23 cellular contexts compared by ENCODE assay signal in genomic region chr5:174918655-174919054, GRCh38.
DNase-seq lines count a peak whose midpoint lies in the region; ATAC-seq, FAIRE-seq and TF ChIP-seq lines count a peak whose summit lies in the region.
"Had no signal": no experiment of that assay in that cellular context is flagged by ENCODE, and none has a peak within 500 bp of the region (broad histone marks: within the 10 kb centered on the region; RNA-seq: fewer than 3 reads in every experiment).

No MANE protein-coding gene starts in this region.

- H3K9me3 ChIP-seq in K562 (replicated peaks; ENCODE audit: control insufficient read depth, insufficient read depth, low read depth, low read length) (no peaks in the 10 kb centered on the region), MG63 (no peaks in the 10 kb centered on the region)
- H3K9me3 ChIP-seq: BE2C, BLaER1, Caco-2 had no signal

- no peaks in the 10 kb centered on the region for H3K9me3 Mint-ChIP-seq in effector memory CD8-positive, alpha-beta T cell
- H3K9me3 Mint-ChIP-seq: CD14-positive monocyte; CD4-positive, CD25-positive, alpha-beta regulatory T cell had no signal

- 0% methylated on average over 1 of the region's 1 CpG for WGBS in K562 (ENCODE audit: insufficient coverage, low coverage, missing lambda C conversion rate)

- H3K27me3 Mint-ChIP-seq in effector memory CD8-positive, alpha-beta T cell = peaks cover 14 to 22% of the 10 kb centered on the region in 2 donors

- no peak overlapping the region for H3K4me3 Mint-ChIP-seq in effector memory CD8-positive, alpha-beta T cell
- H3K4me3 Mint-ChIP-seq: CD14-positive monocyte; CD4-positive, alpha-beta memory T cell; CD4-positive, CD25-positive, alpha-beta regulatory T cell had no signal

- no peak overlapping the region for H3K27ac Mint-ChIP-seq in effector memory CD8-positive, alpha-beta T cell
- H3K27ac Mint-ChIP-seq: CD14-positive monocyte; CD4-positive, CD25-positive, alpha-beta regulatory T cell; CD8-positive, alpha-beta memory T cell had no signal

- H3K27me3 ChIP-seq in K562 (ENCODE audit: control insufficient read depth in 2 of 2, insufficient read depth in 2 of 2, low read length in 2 of 2) (peaks cover 3 to 9% of the 10 kb centered on the region in 2 experiments; a peak in 2 of 5 replicates), MG63 (peaks cover 5% of the 10 kb centered on the region; the same call in 1 of the 2 replicates)
- H3K27me3 ChIP-seq: BLaER1 had no signal

- H3K36me3 Mint-ChIP-seq in effector memory CD8-positive, alpha-beta T cell (ENCODE audit: insufficient read depth) = no peaks in the 10 kb centered on the region
- H3K36me3 Mint-ChIP-seq: CD14-positive monocyte; CD4-positive, alpha-beta memory T cell; CD4-positive, CD25-positive, alpha-beta regulatory T cell; CD8-positive, alpha-beta memory T cell had no signal

- H3K4me1 Mint-ChIP-seq in effector memory CD8-positive, alpha-beta T cell (ENCODE audit: low read depth in 2 of 2) = peaks cover 0 to 4% of the 10 kb centered on the region in 2 donors

- H2AFZ ChIP-seq in K562 (ENCODE audit: low read depth, low read length) = no peak overlapping the region

- DNase-seq in RWPE1 (ENCODE audit: low spot score) (peak; percentile 32), K562 (ENCODE audit: extremely low read depth in 1 of 4, low spot score in 3 of 4) (no peak), NCI-H1048 (lab: John Stamatoyannopoulos, UW) (no peak), MG63 (no peak)
- DNase-seq in effector memory CD8-positive, alpha-beta T cell = no peak
- DNase-seq: 8988T; ACHN; BE2C; C1 segment of cervical spinal cord; Caco-2; Calu3; CD4-positive, alpha-beta memory T cell; CD4-positive, CD25-positive, alpha-beta regulatory T cell; CD8-positive, alpha-beta memory T cell; DMS79 treated with DMSO at 0.1 percent for 48 hours; GF-D8 had no signal

- intact Hi-C loops in K562 (cut with micrococcal nuclease) = no loop called here

- H3K4me1 ChIP-seq in K562 (replicated peaks in 1 of 2; ENCODE audit: control insufficient read depth in 2 of 2, insufficient read depth in 2 of 2, low read length in 2 of 2) = no peaks in the 10 kb centered on the region
- H3K4me1 ChIP-seq: BE2C, BLaER1, Caco-2 had no signal

- H3K4me3 ChIP-seq in K562 (no peak overlapping the region), MG63 (no peak overlapping the region)
- H3K4me3 ChIP-seq: BLaER1 had no signal

- BruUV-seq in K562 (replicated peaks; lab: Mats Ljungman, UMichigan) = no TSS peak

- no peaks in the 10 kb centered on the region for H3K9me1 ChIP-seq in K562 (ENCODE audit: control insufficient read depth, insufficient read depth, low read length)

- no peak for TF ChIP-seq EP300 in K562 (IDR thresholded peaks at IDR 0.05; ENCODE audit: low read length)

- CTCF ChIA-PET in RWPE1 (lab: Yijun Ruan, JAX) (no interaction called here), K562 (lab: Yijun Ruan, JAX; ENCODE audit: low intra/inter-chr PET ratio) (no interaction called here)

- TF ChIP-seq POLR2A in K562 (conservative IDR thresholded peaks at IDR 0.05) = no peak

- H3K79me2 ChIP-seq in K562 (ENCODE audit: control insufficient read depth, insufficient read depth, low read length) = no peaks in the 10 kb centered on the region

- H3K9ac ChIP-seq in K562 (ENCODE audit: insufficient read depth in 1 of 2, low read depth in 2 of 2, low read length in 2 of 2) = no peak overlapping the region
- H3K9ac ChIP-seq: BLaER1 had no signal

- no peak overlapping the region for H3K4me2 ChIP-seq in K562 (ENCODE audit: insufficient read depth, low read length)
- H3K4me2 ChIP-seq: BLaER1 had no signal

- TF ChIP-seq RAD21 in K562 (CRISPR knock-in tag; conservative IDR thresholded peaks at IDR 0.05 in 1 of 2, IDR thresholded peaks at IDR 0.05 in 1 of 2) = no peak

- ATAC-seq in K562 = no peak
- no peak for ATAC-seq in effector memory CD8-positive, alpha-beta T cell (replicated peaks)

- in situ Hi-C loops in K562 (cut with MboI) = no loop called here

- no peak overlapping the region for H3K27ac ChIP-seq in RWPE1
- no peak overlapping the region for H3K27ac ChIP-seq in K562 (ENCODE audit: extremely low read depth, low read depth, low read length)
- H3K27ac ChIP-seq: BLaER1 had no signal

- POLR2A ChIA-PET in RWPE1 (lab: Yijun Ruan, JAX; ENCODE audit: low non-redundant PET) (no interaction called here), K562 (lab: Yijun Ruan, JAX) (no interaction called here)

- TF ChIP-seq CTCF in RWPE1 (conservative IDR thresholded peaks at IDR 0.05; ENCODE audit: low read depth) = no peak
- no peak for TF ChIP-seq CTCF in K562 (IDR thresholded peaks at IDR 0.05 in 2 of 3, conservative IDR thresholded peaks at IDR 0.05 in 1 of 3; ENCODE audit: insufficient read depth in 2 of 3, low read depth in 1 of 3, low read length in 3 of 3)

- no peaks in the 10 kb centered on the region for H3K36me3 ChIP-seq in K562 (ENCODE audit: control insufficient read depth, insufficient read depth, low read length)
- no peaks in the 10 kb centered on the region for H3K36me3 ChIP-seq in MG63
- H3K36me3 ChIP-seq: BE2C, BLaER1 had no signal

- H4K20me1 ChIP-seq in K562 (replicated peaks; ENCODE audit: control insufficient read depth, insufficient read depth, low read length) = no peaks in the 10 kb centered on the region
- H4K20me1 ChIP-seq: BLaER1 had no signal

- FAIRE-seq in K562 (lab: Jason Lieb, UNC) = no peak
- FAIRE-seq: A204.1, D721Med, G401.6, GM12891, GM18507 had no signal

TF ChIP-seq in K562, 482 proteins besides CTCF, POLR2A, EP300 and RAD21:
- TF ChIP-seq BMI1 (IDR thresholded peaks at IDR 0.05; ENCODE audit: low read length) (no peak), CBFA2T2 (conservative IDR thresholded peaks at IDR 0.05) (0 out of 2 replicates have a peak, but pooled peaks have one; percentile 6), CBFA2T3 (IDR thresholded peaks at IDR 0.05) (peak; percentile 30; the same call in 1 of the 2 replicates), TEAD4 (IDR thresholded peaks at IDR 0.05; ENCODE audit: low read length) (peak; percentile 24; the same call in 1 of the 2 replicates), TEAD4 (CRISPR knock-in tag; IDR thresholded peaks at IDR 0.05; ENCODE audit: borderline replicate concordance) (no peak)
TF ChIP-seq in K562: peak in this region for 3.
